8 cellular contexts compared by ENCODE assay signal in the genomic region with DNA sequence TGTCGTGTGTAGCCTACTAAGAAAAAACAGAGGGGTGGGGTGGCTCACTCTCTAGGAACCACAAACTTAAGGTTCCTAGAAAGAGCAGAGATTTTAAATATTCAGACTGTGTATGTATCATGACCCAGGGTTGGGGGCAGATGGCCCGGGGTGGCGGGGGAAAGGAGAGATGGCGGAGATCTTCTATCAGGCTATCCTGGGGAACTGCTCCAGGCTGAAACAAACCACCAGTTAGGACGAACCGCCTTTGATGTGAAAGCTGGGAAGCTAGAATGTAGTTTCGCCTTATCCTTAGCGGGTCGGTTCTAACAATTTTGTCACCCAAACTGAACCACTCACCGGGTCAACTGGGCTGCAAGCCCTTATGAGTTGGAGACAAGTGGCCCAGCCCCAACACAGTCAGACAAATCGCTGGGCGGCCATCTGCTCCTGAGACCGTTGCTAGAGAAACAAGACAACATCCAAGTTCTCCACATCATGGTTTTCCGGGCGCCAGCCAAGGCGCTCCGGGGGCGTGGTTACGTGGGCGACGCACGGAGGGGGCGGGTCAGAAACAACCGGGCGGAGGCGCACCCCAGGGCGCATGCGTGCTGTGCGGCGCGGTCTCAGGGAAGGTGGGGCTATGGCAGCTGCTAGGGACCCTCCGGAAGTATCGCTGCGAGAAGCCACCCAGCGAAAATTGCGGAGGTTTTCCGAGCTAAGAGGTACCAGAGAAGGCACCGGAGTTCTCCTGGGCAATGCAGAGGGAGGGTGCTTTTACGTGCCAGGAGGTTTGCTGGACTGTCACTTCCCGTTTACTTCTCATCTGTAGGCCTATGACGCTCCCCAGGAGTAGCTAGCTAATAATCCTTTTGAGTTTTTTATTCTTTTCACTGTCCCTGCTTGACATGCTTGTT. TPM values are rescaled to one million over a fixed set of nuclear protein-coding genes. Genes with fewer than 3 reads are reported as not detected.
DNase-seq lines count a peak whose midpoint lies in the region; ATAC-seq and TF ChIP-seq lines count a peak whose summit lies in the region.

A gene (plus strand): TSS at position 586 of the 896 bp plus-strand sequence. CDS start 37 bp downstream, at position 623.
A gene with protein sequence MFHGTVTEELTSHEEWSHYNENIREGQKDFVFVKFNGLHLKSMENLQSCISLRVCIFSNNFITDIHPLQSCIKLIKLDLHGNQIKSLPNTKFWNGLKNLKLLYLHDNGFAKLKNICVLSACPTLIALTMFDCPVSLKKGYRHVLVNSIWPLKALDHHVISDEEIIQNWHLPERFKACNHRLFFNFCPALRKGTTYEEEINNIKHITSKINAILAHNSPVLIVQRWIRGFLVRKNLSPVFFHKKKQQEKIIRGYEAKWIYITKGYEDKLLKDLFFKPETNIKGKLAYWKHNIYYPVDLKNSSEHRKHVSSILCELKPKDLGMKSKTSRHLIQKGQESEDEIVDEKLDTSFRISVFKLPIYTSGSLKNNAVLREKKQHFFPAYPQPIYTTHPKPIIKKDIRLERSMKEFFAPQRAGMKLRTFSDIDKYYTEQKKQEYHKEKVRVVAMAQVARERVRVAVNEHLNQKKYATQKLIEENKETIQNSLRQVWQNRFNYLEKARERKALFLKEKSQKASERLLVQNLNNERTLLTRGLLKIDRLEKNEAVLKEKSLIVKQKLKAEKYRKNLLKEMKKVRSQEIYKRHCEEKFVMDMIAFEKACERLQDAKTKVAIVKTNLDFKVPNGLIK (minus strand): TSS at position 520 of the 896 bp plus-strand sequence. CDS start 14,492 bp downstream, outside the sequence.

- TF ChIP-seq CTCF in GM13977 (IDR thresholded peaks at IDR 0.05; ENCODE audit: extremely low read depth, insufficient read depth, missing control alignments) (no peak), heart right ventricle (IDR thresholded peaks at IDR 0.05) (peak in 1 of 9 donors; percentile 9), type B pancreatic cell (conservative IDR thresholded peaks at IDR 0.05) (no peak)

- H3K27ac ChIP-seq in heart right ventricle = peak within 1 kb of the TSS in 9 of 10 donors; percentile 77 to 92 (median 85)

- WGBS in heart right ventricle, 2 donors = 4 to 5% methylated on average over 41 of the region's 41 CpGs

- H3K27me3 Mint-ChIP-seq in T-cell (no peaks in the 10 kb centered on the region), type B pancreatic cell (no peaks in the 10 kb centered on the region)

- peak within 1 kb of the TSS; percentile 54 to 77 (median 66) for H3K4me3 ChIP-seq in heart right ventricle

- peaks cover 22 to 34% (median 34%) of the 10 kb centered on the region in 3 donors for H3K4me1 Mint-ChIP-seq in T-cell
- H3K4me1 Mint-ChIP-seq in type B pancreatic cell (ENCODE audit: unreplicated experiment) = peaks cover 7% of the 10 kb centered on the region

- H3K36me3 Mint-ChIP-seq in T-cell (peaks cover 13% of the 10 kb centered on the region), type B pancreatic cell (no peaks in the 10 kb centered on the region)

- H3K4me3 Mint-ChIP-seq in T-cell (peak within 1 kb of the TSS; percentile 87 to 89 (median 88)), type B pancreatic cell (peak within 1 kb of the TSS; percentile 89)

- peak; percentile 90 for DNase-seq in GM13977 (ENCODE audit: low spot score)
- peak; percentile 98 for DNase-seq in NCI-H146 (lab: John Stamatoyannopoulos, UW)
- peak; percentile 85 to 97 (median 92) for DNase-seq in T-cell
- DNase-seq in amniotic stem cell (lab: John Stamatoyannopoulos, UW) = peak; percentile 86
- peak; percentile 95 to 98 for DNase-seq in heart right ventricle
- peak; percentile 94 for DNase-seq in pons (ENCODE audit: low spot score)
- peak; percentile 94 for DNase-seq in type B pancreatic cell (ENCODE audit: extremely low spot score, unreplicated experiment)

- peaks cover 0 to 26% (median 14%) of the 10 kb centered on the region in 9 donors for H3K4me1 ChIP-seq in heart right ventricle

- intact Hi-C loops in heart right ventricle (cut with DNase I) = loop anchor here in 1 of 10 donors (5.0 kb wide), 2 partner anchors 199 to 274 kb away; no protein-coding TSS in a partner anchor

- in situ Hi-C loops in GM13977 (cut with MboI; ENCODE audit: low pct_unique_long_range_greater_than_20kb, low sequenced_read_pairs, unreplicated experiment) = no loop called here

- H3K9me3 Mint-ChIP-seq in T-cell (no peaks in the 10 kb centered on the region), type B pancreatic cell (no peaks in the 10 kb centered on the region)

- POLR2A ChIA-PET in T-cell (lab: Charles Lee) = interaction anchor here in 1 of 2 donors (0.6 kb wide), 1 partner anchor 57 kb away, joined by 3 read pairs; no protein-coding TSS in a partner anchor

- H3K27ac Mint-ChIP-seq in T-cell = peak within 1 kb of the TSS; percentile 88 to 96
- H3K27ac Mint-ChIP-seq in type B pancreatic cell = peak within 1 kb of the TSS; percentile 95

- CTCF ChIA-PET in T-cell (lab: Charles Lee) = interaction anchor here in 1 of 2 donors (0.5 to 1.7 kb wide), 3 partner anchors 24 to 536 kb away, joined by 3 to 5 read pairs (median 4); a partner anchor contains a TSS

- ATAC-seq in HG02870 (IDR thresholded peaks at IDR 0.05; ENCODE audit: unreplicated experiment) (peak; percentile 85), T-cell (replicated peaks in 1 of 4) (peak; percentile 95 to 98 (median 97)), heart right ventricle (peak; percentile 99 to 100 (median 100))

- no peaks in the 10 kb centered on the region for H3K27me3 ChIP-seq in heart right ventricle

- H3K36me3 ChIP-seq in heart right ventricle = peaks cover 0 to 33% (median 0%) of the 10 kb centered on the region in 9 donors

- no peaks in the 10 kb centered on the region for H3K9me3 ChIP-seq in heart right ventricle

RNA-seq across cellular contexts. Expression of the first gene that starts in this region (rescaled TPM):
- total RNA-seq in T-cell (10 to 100 TPM in 2 of 5 donors, 1 to 10 TPM in 3; 4.4 to 13.3 (median 9.1) TPM), heart right ventricle (10 to 100 TPM; 10.4 to 18.7 (median 12.1) TPM), type B pancreatic cell (ENCODE audit: low replicate concordance) (11.5 and 16.5 TPM in 2 replicates)
- 10 to 100 TPM in 1 of 2 donors, 1 to 10 TPM in 1; 5.6 to 10.1 TPM for polyA plus RNA-seq in heart right ventricle

RNA-seq across cellular contexts. Expression of the second gene that starts in this region (rescaled TPM):
- total RNA-seq in T-cell (1 to 10 TPM in 3 of 5 donors, under 1 TPM in 2; 0.77 to 3.4 (median 1.3) TPM), heart right ventricle (1 to 10 TPM in 1 of 10 donors, under 1 TPM in 9; 0.11 to 1.1 (median 0.56) TPM), type B pancreatic cell (ENCODE audit: low replicate concordance) (0.99 and 1.4 TPM in 2 replicates)
- polyA plus RNA-seq in heart right ventricle = under 1 TPM; 0.19 to 0.22 TPM

Comparison
In these comparisons a context has a peak if more than half of its experiments do, and no peak if none do; other contexts are left out.
1. Peak in every context shown above with its lines: DNase-seq, ATAC-seq, H3K4me3 ChIP-seq and H3K27ac ChIP-seq.